Comparison of ENCODE assay signal across 16 cellular contexts in the genomic region with DNA sequence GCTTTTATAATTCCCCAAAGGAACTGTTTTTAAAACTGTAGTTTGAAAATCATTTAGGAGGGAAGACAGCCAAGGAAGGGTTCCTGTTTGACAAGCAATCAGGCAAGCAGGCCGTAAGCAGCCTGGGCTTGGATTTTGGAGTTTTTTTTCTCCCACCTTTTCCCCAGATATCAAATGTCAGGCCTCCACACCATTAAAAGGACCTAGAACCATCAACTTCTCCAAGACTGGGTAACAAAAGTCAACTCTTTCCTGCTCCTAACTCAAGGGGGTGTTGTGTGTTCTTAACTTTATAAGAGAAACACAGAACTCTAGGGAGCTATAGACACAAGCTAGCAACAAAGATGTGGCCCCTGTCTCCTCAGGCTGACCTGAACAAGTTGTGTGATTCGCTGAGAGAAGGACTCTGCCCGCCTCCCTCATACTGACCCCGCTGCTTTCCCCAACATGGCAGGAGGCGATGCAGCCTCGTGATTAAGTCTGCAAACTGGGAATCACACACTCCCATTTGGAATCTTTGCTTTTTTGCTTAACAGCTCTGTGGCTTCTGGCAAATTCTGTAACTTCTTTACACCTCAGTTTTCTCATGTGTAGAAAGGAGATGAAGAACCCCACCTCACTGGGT.
DNase-seq lines count a peak whose midpoint lies in the region; FAIRE-seq and TF ChIP-seq lines count a peak whose summit lies in the region.
"Had no signal": no experiment of that assay in that cellular context is flagged by ENCODE, and none has a peak within 500 bp of the region (broad histone marks: within the 10 kb centered on the region; RNA-seq: fewer than 3 reads in every experiment).

No MANE protein-coding gene starts in this region.

- peak; percentile 75 for FAIRE-seq in G401.6 (lab: Jason Lieb, UNC)

- H3K4me3 ChIP-seq in OCI-LY1 (ENCODE audit: low read depth, low read length, poor library complexity, severe bottlenecking) = no peak overlapping the region
- H3K4me3 ChIP-seq in esophagus muscularis mucosa = no peak overlapping the region
- H3K4me3 ChIP-seq in skeletal muscle tissue (ENCODE audit: low read length in 3 of 3) = no peak overlapping the region
- no peak overlapping the region for H3K4me3 ChIP-seq in effector memory CD4-positive, alpha-beta T cell (ENCODE audit: insufficient read depth, low read depth, low read length, poor library complexity, severe bottlenecking)
- H3K4me3 ChIP-seq: ovary had no signal

- no peak overlapping the region for H2AFZ ChIP-seq in OCI-LY1 (ENCODE audit: low read length)

- WGBS in esophagus muscularis mucosa = 87% methylated on average over 6 of the region's 6 CpGs

- no peak for TF ChIP-seq EP300 in esophagus muscularis mucosa (IDR thresholded peaks at IDR 0.05)

- 0 out of 2 replicates have a peak, but pooled peaks cover 3% of the 10 kb centered on the region for H3K9me3 ChIP-seq in OCI-LY1 (ENCODE audit: low read length)
- H3K9me3 ChIP-seq in esophagus muscularis mucosa = no peaks in the 10 kb centered on the region
- H3K9me3 ChIP-seq in skeletal muscle tissue (ENCODE audit: control insufficient read depth in 3 of 3, low read length in 3 of 3) = no peaks in the 10 kb centered on the region
- H3K9me3 ChIP-seq in effector memory CD4-positive, alpha-beta T cell (ENCODE audit: control insufficient read depth, low read length) = no peaks in the 10 kb centered on the region
- H3K9me3 ChIP-seq: ovary had no signal

- DNase-seq in esophagus muscularis mucosa (ENCODE audit: extremely low spot score) (no peak), NCI-H1930 (lab: John Stamatoyannopoulos, UW) (no peak), NCI-H1105 treated with DMSO at 0.1 percent for 48 hours (lab: John Stamatoyannopoulos, UW) (no peak)
- no peak for DNase-seq in effector memory CD4-positive, alpha-beta T cell
- no peak for DNase-seq in activated naive CD4-positive, alpha-beta T cell treated with Interleukin-2 at 50 U/mL for 16 hours
- DNase-seq: activated CD4-positive, alpha-beta T cell treated with anti-CD3 and anti-CD28 coated beads, Interleukin-2, amount 10 ng/mL, durations not matched to agents 24 days and 14 days; activated T-cell treated with anti-CD3 and anti-CD28 coated beads, Interleukin-2, amount 50 U/mL, for 72 hours; aorta; dermis blood vessel endothelial cell; DMS53; NCI-H345; ovary; T-helper 2 cell had no signal

- H3K79me2 ChIP-seq in OCI-LY1 (ENCODE audit: insufficient read depth, low read length) = no peaks in the 10 kb centered on the region

- H3K9me2 ChIP-seq in OCI-LY1 (ENCODE audit: low read depth, low read length) = no peaks in the 10 kb centered on the region

- peaks cover 14% of the 10 kb centered on the region for H3F3A ChIP-seq in OCI-LY1 (ENCODE audit: insufficient read depth, low read length)

- no peaks in the 10 kb centered on the region for H3K27me3 ChIP-seq in OCI-LY1 (ENCODE audit: insufficient read depth, low read length)
- H3K27me3 ChIP-seq in esophagus muscularis mucosa = no peaks in the 10 kb centered on the region
- H3K27me3 ChIP-seq in skeletal muscle tissue (ENCODE audit: control insufficient read depth in 3 of 3, insufficient read depth in 3 of 3, low read length in 3 of 3) = no peaks in the 10 kb centered on the region
- no peaks in the 10 kb centered on the region for H3K27me3 ChIP-seq in effector memory CD4-positive, alpha-beta T cell (replicated peaks; ENCODE audit: control insufficient read depth, insufficient read depth, low read length, poor library complexity, severe bottlenecking)
- H3K27me3 ChIP-seq: ovary had no signal

- no peak for TF ChIP-seq CTCF in OCI-LY1 (IDR thresholded peaks at IDR 0.05; ENCODE audit: low read length)
- TF ChIP-seq CTCF in esophagus muscularis mucosa (IDR thresholded peaks at IDR 0.05) = no peak

- TF ChIP-seq POLR2A in esophagus muscularis mucosa (IDR thresholded peaks at IDR 0.05; ENCODE audit: low read depth) = no peak

- intact Hi-C loops in esophagus muscularis mucosa (cut with DNase I) = no loop called here

- H3K9ac ChIP-seq in OCI-LY1 (ENCODE audit: low read length) = peak overlapping the region; percentile 16; the same call in 1 of the 2 replicates
- no peak overlapping the region for H3K9ac ChIP-seq in skeletal muscle tissue (ENCODE audit: low read depth in 1 of 3, low read length in 3 of 3)

- peak overlapping the region; percentile 99 for H3K27ac ChIP-seq in OCI-LY1 (ENCODE audit: low read depth, low read length, poor library complexity, severe bottlenecking)
- H3K27ac ChIP-seq in esophagus muscularis mucosa (replicated peaks in 1 of 4) = peak overlapping the region in 3 of 4 donors; percentile 5 to 58 (median 8)
- H3K27ac ChIP-seq in skeletal muscle tissue (ENCODE audit: low read depth, low read length) = peak overlapping the region; percentile 68
- no peak overlapping the region for H3K27ac ChIP-seq in effector memory CD4-positive, alpha-beta T cell (ENCODE audit: insufficient read depth, low read length, poor library complexity, severe bottlenecking)

- H4K20me1 ChIP-seq in OCI-LY1 (ENCODE audit: insufficient read depth, low read length) = no peaks in the 10 kb centered on the region

- no peak overlapping the region for H3K4me2 ChIP-seq in OCI-LY1 (ENCODE audit: low read length)

- H3K4me1 ChIP-seq in OCI-LY1 (ENCODE audit: insufficient read depth, low read length, severe bottlenecking) = peaks cover 87% of the 10 kb centered on the region
- peaks cover 13 to 22% (median 20%) of the 10 kb centered on the region in 4 donors for H3K4me1 ChIP-seq in esophagus muscularis mucosa
- H3K4me1 ChIP-seq in skeletal muscle tissue (ENCODE audit: control insufficient read depth in 3 of 3, insufficient read depth in 3 of 3, low read length in 3 of 3) = peaks cover 3 to 9% (median 7%) of the 10 kb centered on the region in 3 donors
- H3K4me1 ChIP-seq in effector memory CD4-positive, alpha-beta T cell (ENCODE audit: control insufficient read depth, insufficient read depth, low read length, poor library complexity, severe bottlenecking) = no peaks in the 10 kb centered on the region

- H3K36me3 ChIP-seq in OCI-LY1 (ENCODE audit: insufficient read depth, low read length) (peaks cover 10% of the 10 kb centered on the region; the same call in 1 of the 2 replicates), esophagus muscularis mucosa (no peaks in the 10 kb centered on the region), skeletal muscle tissue (ENCODE audit: control insufficient read depth in 3 of 3, insufficient read depth in 3 of 3, low read length in 3 of 3) (no peaks in the 10 kb centered on the region)
- no peaks in the 10 kb centered on the region for H3K36me3 ChIP-seq in effector memory CD4-positive, alpha-beta T cell (ENCODE audit: control insufficient read depth, insufficient read depth, low read length)
- H3K36me3 ChIP-seq: ovary had no signal
